In genomic region chr1:178529364-178530036, GRCh38 we compare ENCODE assay signal across 20 cellular contexts. TPM values are rescaled to one million over a fixed set of nuclear protein-coding genes. Genes with fewer than 3 reads are reported as not detected.
DNase-seq lines count a peak whose midpoint lies in the region; ATAC-seq and TF ChIP-seq lines count a peak whose summit lies in the region.
"Had no signal": no experiment of that assay in that cellular context is flagged by ENCODE, and none has a peak within 500 bp of the region (broad histone marks: within the 10 kb centered on the region; RNA-seq: fewer than 3 reads in every experiment).

No MANE protein-coding gene starts in this region.

- no peak overlapping the region for H3K4me3 ChIP-seq in sigmoid colon
- H3K4me3 ChIP-seq: coronary artery, upper lobe of right lung had no signal

- no peak overlapping the region for H3K27ac ChIP-seq in sigmoid colon
- H3K27ac ChIP-seq: brain microvascular endothelial cell, coronary artery, neutrophil, upper lobe of right lung had no signal

- DNase-seq in HPDE6-E6E7 (ENCODE audit: extremely low spot score) (peak; percentile 79), WTC11 (ENCODE audit: low spot score) (peak; percentile 48), iPS-NIHi7 (ENCODE audit: extremely low spot score) (peak; percentile 63), sigmoid colon (peak; percentile 44), NCI-H1105 treated with DMSO at 0.1 percent for 48 hours (lab: John Stamatoyannopoulos, UW) (no peak)
- DNase-seq in effector memory CD8-positive, alpha-beta T cell: no peak
- DNase-seq: activated CD4-positive, alpha-beta T cell treated with anti-CD3 and anti-CD28 coated beads, Interleukin-2, amount 10 ng/mL, durations not matched to agents 24 days and 14 days; activated CD8-positive, alpha-beta memory T cell treated with anti-CD3 and anti-CD28 coated beads, Interleukin-2, amount 50 U/mL, for 48 hours; CD8-positive, alpha-beta memory T cell; DND-41; NCI-H2107; stimulated activated CD4-positive, alpha-beta T cell treated with anti-CD3 and anti-CD28 coated beads, Interleukin-12 subunit alpha, Interleukin-12 subunit beta, amount 100 ng/mL, for 4 hours; upper lobe of right lung had no signal

- no peaks in the 10 kb centered on the region for H3K36me3 Mint-ChIP-seq in WTC11
- peaks cover 2% of the 10 kb centered on the region for H3K36me3 Mint-ChIP-seq in effector memory CD8-positive, alpha-beta T cell (ENCODE audit: insufficient read depth)
- H3K36me3 Mint-ChIP-seq: CD8-positive, alpha-beta memory T cell had no signal

- CTCF ChIA-PET in WTC11 (lab: Charles Lee): interaction anchor here (0.6 to 5.0 kb wide), 13 partner anchors 9 to 498 kb away, joined by 3 to 47 read pairs (median 4); no protein-coding TSS in a partner anchor

- H3K9me3 ChIP-seq in sigmoid colon: no peaks in the 10 kb centered on the region
- H3K9me3 ChIP-seq: neutrophil, upper lobe of right lung had no signal

- no peaks in the 10 kb centered on the region for H3K27me3 ChIP-seq in sigmoid colon
- H3K27me3 ChIP-seq: brain microvascular endothelial cell, neutrophil, upper lobe of right lung had no signal

- H3K4me1 Mint-ChIP-seq in WTC11: 0 out of 2 replicates have a peak, but pooled peaks cover 2% of the 10 kb centered on the region
- peaks cover 3 to 4% of the 10 kb centered on the region in 2 donors for H3K4me1 Mint-ChIP-seq in effector memory CD8-positive, alpha-beta T cell (ENCODE audit: low read depth in 2 of 2)

- H3K4me1 ChIP-seq in sigmoid colon: peaks cover 0 to 11% (median 10%) of the 10 kb centered on the region in 4 donors
- H3K4me1 ChIP-seq: upper lobe of right lung had no signal

- TF ChIP-seq EP300 in sigmoid colon (IDR thresholded peaks at IDR 0.05): no peak

- H3K36me3 ChIP-seq in sigmoid colon: no peaks in the 10 kb centered on the region
- H3K36me3 ChIP-seq: brain microvascular endothelial cell, neutrophil, upper lobe of right lung had no signal

- TF ChIP-seq CTCF in WTC11 (IDR thresholded peaks at IDR 0.05): no peak
- no peak for TF ChIP-seq CTCF in sigmoid colon (IDR thresholded peaks at IDR 0.05)

- H3K9me3 Mint-ChIP-seq in WTC11: peaks cover 5% of the 10 kb centered on the region; the same call in 1 of the 2 replicates
- H3K9me3 Mint-ChIP-seq in effector memory CD8-positive, alpha-beta T cell: no peaks in the 10 kb centered on the region
- H3K9me3 Mint-ChIP-seq: activated CD4-positive, alpha-beta T cell treated with anti-CD3 and anti-CD28 coated beads, Interleukin-2, amount 10 ng/mL, durations not matched to agents 24 days and 14 days; CD8-positive, alpha-beta memory T cell had no signal

- intact Hi-C loops in sigmoid colon (cut with DNase I): loop anchor here (10.0 kb wide), 1 partner anchor 835 kb away; the partner anchor contains the start of gene AXDND1

- ATAC-seq in WTC11 (peak; percentile 70), HG02798 (IDR thresholded peaks at IDR 0.05; ENCODE audit: poor library complexity, unreplicated experiment) (no peak)
- no peak for ATAC-seq in effector memory CD8-positive, alpha-beta T cell (replicated peaks)
- ATAC-seq: Right ventricle myocardium inferior had no signal

- no peak for TF ChIP-seq POLR2A in sigmoid colon (IDR thresholded peaks at IDR 0.05)

- WGBS in sigmoid colon, 2 donors: 76 to 89% methylated on average over 8 of the region's 8 CpGs

- POLR2A ChIA-PET in WTC11 (lab: Charles Lee): no interaction called here

- H3K27me3 Mint-ChIP-seq in WTC11 (ENCODE audit: low read depth): no peaks in the 10 kb centered on the region; the same call in 1 of the 2 replicates
- peaks cover 0 to 17% of the 10 kb centered on the region in 2 donors for H3K27me3 Mint-ChIP-seq in effector memory CD8-positive, alpha-beta T cell
- H3K27me3 Mint-ChIP-seq: activated CD4-positive, alpha-beta T cell treated with anti-CD3 and anti-CD28 coated beads, Interleukin-2, amount 10 ng/mL, durations not matched to agents 24 days and 14 days had no signal

- H3K4me3 Mint-ChIP-seq in WTC11: no peak overlapping the region
- H3K4me3 Mint-ChIP-seq in effector memory CD8-positive, alpha-beta T cell: no peak overlapping the region
- H3K4me3 Mint-ChIP-seq: activated CD4-positive, alpha-beta T cell treated with anti-CD3 and anti-CD28 coated beads, Interleukin-2, amount 10 ng/mL, durations not matched to agents 24 days and 14 days; CD8-positive, alpha-beta memory T cell had no signal

- no peak overlapping the region for H3K27ac Mint-ChIP-seq in WTC11
- H3K27ac Mint-ChIP-seq in effector memory CD8-positive, alpha-beta T cell: no peak overlapping the region
- H3K27ac Mint-ChIP-seq: activated CD4-positive, alpha-beta T cell treated with anti-CD3 and anti-CD28 coated beads, Interleukin-2, amount 10 ng/mL, durations not matched to agents 24 days and 14 days had no signal

TF ChIP-seq in WTC11, 78 proteins besides CTCF, POLR2A, EP300 and RAD21:
- TF ChIP-seq PRDM15 (CRISPR knock-in tag; IDR thresholded peaks at IDR 0.05): peak; percentile 29; the same call in 1 of the 2 replicates
- TF ChIP-seq STAT6 (CRISPR knock-in tag; conservative IDR thresholded peaks at IDR 0.05; ENCODE audit: low read depth): no peak

RNA-seq across cellular contexts. Expression of gene TEX35, which starts 16.6 kb away (rescaled TPM):
- total RNA-seq in WTC11 (2021): not detected in 3 replicates
- total RNA-seq in sigmoid colon: not detected
- not detected for polyA plus RNA-seq in sigmoid colon
- total RNA-seq: activated CD4-positive, alpha-beta T cell treated with anti-CD3 and anti-CD28 coated beads, Interleukin-2, amount 10 ng/mL, durations not matched to agents 24 days and 14 days; CD8-positive, alpha-beta memory T cell; NCI-H460; Right ventricle myocardium inferior; upper lobe of right lung had no signal
- polyA plus RNA-seq: CD8-positive, alpha-beta memory T cell had no signal

RNA-seq across cellular contexts. Expression of gene CLEC20A, which starts 32.7 kb away (rescaled TPM):
- total RNA-seq in WTC11 (2021): not detected in 3 replicates
- not detected for total RNA-seq in sigmoid colon
- 1 to 10 TPM in 1 of 3 donors, not detected in 2; 1.3 TPM for polyA plus RNA-seq in sigmoid colon
- total RNA-seq: activated CD4-positive, alpha-beta T cell treated with anti-CD3 and anti-CD28 coated beads, Interleukin-2, amount 10 ng/mL, durations not matched to agents 24 days and 14 days; CD8-positive, alpha-beta memory T cell; fibroblast of villous mesenchyme; NCI-H460; Right ventricle myocardium inferior; upper lobe of right lung had no signal
- polyA plus RNA-seq: CD8-positive, alpha-beta memory T cell had no signal

Comparison
In these comparisons a context has a peak if more than half of its experiments do, and no peak if none do; other contexts are left out.
1. DNase-seq: peak in HPDE6-E6E7 (single experiment), WTC11 (single experiment), iPS-NIHi7 (single experiment) and sigmoid colon (single experiment); none in NCI-H1105 treated with DMSO at 0.1 percent for 48 hours (single experiment) and effector memory CD8-positive, alpha-beta T cell (0 of 3).